ENCODE assay signal across 17 cellular contexts in the genomic region with DNA sequence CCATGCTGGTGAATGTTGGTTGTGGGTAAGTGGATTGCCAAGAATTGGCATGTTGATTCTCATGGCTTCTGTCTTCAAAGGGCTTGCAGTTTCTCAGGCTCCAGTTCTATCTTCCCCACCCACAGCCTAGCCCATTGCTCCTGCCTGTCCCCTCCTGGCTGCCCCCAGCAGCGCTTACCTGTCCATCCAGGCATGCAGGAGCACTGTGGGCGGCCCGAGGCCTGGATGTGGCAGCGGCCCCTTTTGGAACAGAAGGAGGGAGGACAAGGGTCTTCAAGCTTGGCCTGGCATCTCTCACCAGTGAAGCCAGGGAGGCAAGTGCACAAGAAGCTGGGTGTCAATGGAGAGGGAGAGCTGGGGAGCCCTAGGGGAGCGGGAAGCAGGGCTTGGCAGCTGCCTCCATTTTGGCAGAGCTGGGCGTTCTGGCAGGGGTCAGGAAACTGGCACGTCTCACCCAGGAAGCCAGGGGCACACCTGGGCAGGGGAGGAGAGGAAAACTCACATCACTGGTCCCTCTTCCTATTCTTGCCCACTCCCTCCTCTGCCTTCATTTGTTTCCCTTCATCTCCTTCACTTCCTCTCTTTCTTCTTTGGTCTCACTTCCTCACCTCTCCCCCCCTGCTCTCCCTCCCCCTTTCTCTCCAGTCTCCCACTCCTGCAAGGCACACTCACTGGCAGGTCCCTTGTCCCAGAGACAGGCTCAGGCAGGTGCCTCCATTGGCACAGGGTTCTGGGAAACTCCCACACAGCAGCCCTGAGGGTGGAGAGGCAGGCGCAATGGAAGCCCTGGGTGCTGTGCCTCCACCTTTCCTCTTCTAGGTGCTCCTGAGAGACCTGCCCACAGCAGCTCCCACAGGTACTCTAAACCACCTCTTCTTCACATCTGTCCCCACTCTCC. TPM values are rescaled to one million over a fixed set of nuclear protein-coding genes. Genes with fewer than 3 reads are reported as not detected.
A peak's percentile ranks its signal among the peaks of the same experiment; 100 is the strongest.
DNase-seq lines count a peak whose midpoint lies in the region; ATAC-seq and TF ChIP-seq lines count a peak whose summit lies in the region.
"Had no signal": no experiment of that assay in that cellular context is flagged by ENCODE, and none has a peak within 500 bp of the region (broad histone marks: within the 10 kb centered on the region; RNA-seq: fewer than 3 reads in every experiment).

No MANE protein-coding gene starts in this region.

- in situ Hi-C loops in IMR-90 (cut with MboI; ENCODE audit: low sequenced_read_pairs) = no loop called here

- no peaks in the 10 kb centered on the region for H3K36me3 ChIP-seq in IMR-90 (ENCODE audit: control insufficient read depth, insufficient read depth, low read length)
- peaks cover 2% of the 10 kb centered on the region for H3K36me3 ChIP-seq in OCI-LY3 (replicated peaks; ENCODE audit: low read depth, low read length)
- H3K36me3 ChIP-seq in psoas muscle (ENCODE audit: insufficient read depth in 1 of 2, low read depth in 1 of 2) = no peaks in the 10 kb centered on the region
- H3K36me3 ChIP-seq: thoracic aorta had no signal

- H3K18ac ChIP-seq in IMR-90 (ENCODE audit: low read depth, low read length) = no peak overlapping the region

- POLR2A ChIA-PET in IMR-90 (lab: Charles Lee; ENCODE audit: unreplicated experiment) = no interaction called here

- no peak for DNase-seq in IMR-90
- no peak for DNase-seq in psoas muscle
- DNase-seq in anterior cingulate cortex (lab: John Stamatoyannopoulos, UW) = no peak
- DNase-seq: activated CD4-positive, alpha-beta memory T cell treated with anti-CD3 and anti-CD28 coated beads, Interleukin-2, amount 10 ng/mL, durations not matched to agents 7 days and 5 days; C1 segment of cervical spinal cord; DMS53; GM23248; MM.1S; natural killer cell; NCI-H2029 treated with DMSO at 0.1 percent for 48 hours; NCI-H69; SW 1271 had no signal

- H4K5ac ChIP-seq in IMR-90 (ENCODE audit: low read depth, low read length) = no peak overlapping the region

- no peak overlapping the region for H2BK120ac ChIP-seq in IMR-90 (ENCODE audit: low read depth, low read length)

- H3K4me2 ChIP-seq in IMR-90 (ENCODE audit: low read depth, low read length) (no peak overlapping the region), OCI-LY3 (ENCODE audit: low read length) (peak overlapping the region; percentile 82)

- no peak overlapping the region for H3K56ac ChIP-seq in IMR-90 (ENCODE audit: extremely low read depth, insufficient read depth, low read length)

- H2AFZ ChIP-seq in IMR-90 (replicated peaks; ENCODE audit: low read length, poor library complexity) (peak overlapping the region; percentile 21), OCI-LY3 (ENCODE audit: low read depth, low read length) (no peak overlapping the region)
- H2AFZ ChIP-seq: GM23248 had no signal

- H2BK15ac ChIP-seq in IMR-90 (ENCODE audit: low read depth, low read length) = no peak overlapping the region

- no peak overlapping the region for H4K91ac ChIP-seq in IMR-90 (ENCODE audit: insufficient read depth, low read depth, low read length)

- H4K20me1 ChIP-seq in IMR-90 (ENCODE audit: insufficient read depth, low read length) (no peaks in the 10 kb centered on the region), OCI-LY3 (ENCODE audit: insufficient read depth, low read length) (no peaks in the 10 kb centered on the region)

- no peak for TF ChIP-seq RAD21 in IMR-90 (IDR thresholded peaks at IDR 0.05; ENCODE audit: low read length)

- no peaks in the 10 kb centered on the region for H3K9me1 ChIP-seq in IMR-90 (ENCODE audit: insufficient read depth, low read length)

- no peak overlapping the region for H3K9ac ChIP-seq in IMR-90 (ENCODE audit: low read depth, low read length)
- peak overlapping the region; percentile 72 for H3K9ac ChIP-seq in OCI-LY3 (ENCODE audit: low read length)
- H3K9ac ChIP-seq: GM23248 had no signal

- no peak overlapping the region for H2BK20ac ChIP-seq in IMR-90 (ENCODE audit: low read depth, low read length)

- no CpG with 5 or more reads among the region's 8 CpGs for WGBS in IMR-90 (ENCODE audit: extremely low coverage in 2 of 2, insufficient read length in 1 of 2), 2 experiments
- 73 to 84% (median 81%) methylated on average over 7 to 8 of the region's 8 CpGs for WGBS in psoas muscle, 3 donors

- no peak overlapping the region for H3K14ac ChIP-seq in IMR-90 (replicated peaks; ENCODE audit: low read depth, low read length)

- dilution Hi-C loops in IMR-90 (cut with HindIII; ENCODE audit: low sequenced_read_pairs, unreplicated experiment) = no loop called here

- CTCF ChIA-PET in IMR-90 (lab: Yijun Ruan, JAX) = no interaction called here

- intact Hi-C loops in IMR-90 (cut with micrococcal nuclease) (no loop called here), psoas muscle (cut with DNase I) (no loop called here)

- TF ChIP-seq CTCF in IMR-90 (conservative IDR thresholded peaks at IDR 0.05; ENCODE audit: low read depth, low read length) (no peak), OCI-LY3 (IDR thresholded peaks at IDR 0.05; ENCODE audit: low read depth, low read length) (no peak), psoas muscle (IDR thresholded peaks at IDR 0.05) (no peak)

- no peaks in the 10 kb centered on the region for H3K79me2 ChIP-seq in OCI-LY3 (ENCODE audit: low read length)

- no peak for ATAC-seq in IMR-90 (ENCODE audit: low read depth)
- peak; percentile 48 for ATAC-seq in esophagus mucosa
- no peak for ATAC-seq in psoas muscle
- no peak for ATAC-seq in GM21381 (IDR thresholded peaks at IDR 0.05; ENCODE audit: unreplicated experiment)
- no peak for ATAC-seq in GM18858 (IDR thresholded peaks at IDR 0.05; ENCODE audit: unreplicated experiment)
- ATAC-seq: natural killer cell had no signal

- H2AK5ac ChIP-seq in IMR-90 (ENCODE audit: low read depth, low read length) = no peak overlapping the region

- no peaks in the 10 kb centered on the region for H3K9me3 ChIP-seq in IMR-90 (ENCODE audit: control insufficient read depth, insufficient read depth, low read length)
- no peaks in the 10 kb centered on the region for H3K9me3 ChIP-seq in OCI-LY3 (ENCODE audit: insufficient read depth, low read length)
- no peaks in the 10 kb centered on the region for H3K9me3 ChIP-seq in psoas muscle
- H3K9me3 ChIP-seq: thoracic aorta had no signal

- H3K4me1 ChIP-seq in IMR-90 (ENCODE audit: control insufficient read depth, insufficient read depth, low read length) (no peaks in the 10 kb centered on the region), OCI-LY3 (ENCODE audit: low read length) (peaks cover 65% of the 10 kb centered on the region), psoas muscle (no peaks in the 10 kb centered on the region)

- no peak for TF ChIP-seq POLR2A in IMR-90 (IDR thresholded peaks at IDR 0.05; ENCODE audit: low read depth, low read length)

- H3K4me3 ChIP-seq in IMR-90 (ENCODE audit: insufficient read depth, low read depth, low read length) (no peak overlapping the region), OCI-LY3 (ENCODE audit: low read length) (peak overlapping the region; percentile 74), psoas muscle (peak overlapping the region; percentile 53)
- H3K4me3 ChIP-seq: GM23248, thoracic aorta had no signal

- no TSS peak for BruUV-seq in IMR-90 (replicated peaks; lab: Mats Ljungman, UMichigan)

- no peaks in the 10 kb centered on the region for H3K79me1 ChIP-seq in IMR-90 (ENCODE audit: low read depth in 1 of 2, low read length in 2 of 2)

- H3K27me3 ChIP-seq in IMR-90 (ENCODE audit: control insufficient read depth, insufficient read depth, low read length) (peaks cover 40% of the 10 kb centered on the region), OCI-LY3 (ENCODE audit: low read depth, low read length) (no peaks in the 10 kb centered on the region), psoas muscle (ENCODE audit: insufficient read depth in 3 of 3, low read length in 2 of 3) (peaks cover 0 to 4% (median 0%) of the 10 kb centered on the region in 3 donors)

- H2BK5ac ChIP-seq in IMR-90 (ENCODE audit: low read depth, low read length, poor library complexity, severe bottlenecking) = no peak overlapping the region

- H2AK9ac ChIP-seq in IMR-90 (replicated peaks; ENCODE audit: low read depth, low read length, poor library complexity) = no peak overlapping the region

- H3K23ac ChIP-seq in IMR-90 (ENCODE audit: low read depth, low read length) = no peak overlapping the region

- H3K27ac ChIP-seq in IMR-90 (ENCODE audit: insufficient read depth, low read length) (no peak overlapping the region), OCI-LY3 (ENCODE audit: low read length) (peak overlapping the region; percentile 89), psoas muscle (no peak overlapping the region)
- H3K27ac ChIP-seq: GM23248, thoracic aorta had no signal

- H3K4ac ChIP-seq in IMR-90 (ENCODE audit: low read depth, low read length) = no peak overlapping the region

- no peak overlapping the region for H4K8ac ChIP-seq in IMR-90 (ENCODE audit: low read depth in 2 of 2, low read length in 2 of 2)

RNA-seq across cellular contexts. Expression of a gene that starts 1.3 kb away (rescaled TPM):
- total RNA-seq in IMR-90 (2012; rRNA removed) (1.3 and 2.2 TPM in 2 replicates), esophagus mucosa (2.7 TPM), psoas muscle (10 to 100 TPM; 11.3 to 16.6 (median 13.7) TPM)
- polyA plus RNA-seq in IMR-90 (2012; rRNA removed) (0.76 and 0.96 TPM in 2 replicates), psoas muscle (10 to 100 TPM in 2 of 3 donors, 1 to 10 TPM in 1; 9.7 to 19.5 (median 10.4) TPM)
- 0.68 and 1.2 TPM in 2 replicates for polyA plus RNA-seq in IMR-90 (2012; cell fraction: cytosol; rRNA removed)
- polyA plus RNA-seq in IMR-90 (2012; cell fraction: nucleus; rRNA removed; ENCODE audit: low replicate concordance) = 1.7 and 1.8 TPM in 2 replicates

RNA-seq across cellular contexts. Expression of a gene that starts 30.1 kb away (rescaled TPM):
- total RNA-seq in IMR-90 (2012; rRNA removed) (3.0 and 3.9 TPM in 2 replicates), esophagus mucosa (2.2 TPM), psoas muscle (1 to 10 TPM; 1.7 to 5.1 (median 3.5) TPM)
- polyA plus RNA-seq in IMR-90 (2012; rRNA removed) (9.8 and 12.2 TPM in 2 replicates), psoas muscle (1 to 10 TPM; 1.5 to 2.7 (median 2.6) TPM)
- polyA plus RNA-seq in IMR-90 (2012; cell fraction: cytosol; rRNA removed) = 6.9 and 7.5 TPM in 2 replicates
- 6.9 and 8.2 TPM in 2 replicates for polyA plus RNA-seq in IMR-90 (2012; cell fraction: nucleus; rRNA removed; ENCODE audit: low replicate concordance)

RNA-seq across cellular contexts. Expression of a gene that starts 32.6 kb away (rescaled TPM):
- 13.9 and 17.7 TPM in 2 replicates for total RNA-seq in IMR-90 (2012; rRNA removed)
- 56.8 and 58.0 TPM in 2 replicates for polyA plus RNA-seq in IMR-90 (2012; rRNA removed)
- polyA plus RNA-seq in IMR-90 (2012; cell fraction: cytosol; rRNA removed) = 28.8 and 42.1 TPM in 2 replicates
- polyA plus RNA-seq in IMR-90 (2012; cell fraction: nucleus; rRNA removed; ENCODE audit: low replicate concordance) = 262 and 270 TPM in 2 replicates
- 34.7 TPM for total RNA-seq in esophagus mucosa
- total RNA-seq in psoas muscle = 10 to 100 TPM; 36.1 to 46.7 (median 37.5) TPM
- 10 to 100 TPM; 20.4 to 27.4 (median 22.1) TPM for polyA plus RNA-seq in psoas muscle

RNA-seq across cellular contexts. Expression of a gene that starts 38.5 kb away (rescaled TPM):
- total RNA-seq in IMR-90 (2012; rRNA removed) (0.18 and 0.28 TPM in 2 replicates), esophagus mucosa (2.7 TPM), psoas muscle (1 to 10 TPM in 3 of 4 donors, under 1 TPM in 1; 0.85 to 2.0 (median 1.4) TPM)
- polyA plus RNA-seq in IMR-90 (2012; rRNA removed) (4.2 and 4.9 TPM in 2 replicates), psoas muscle (1 to 10 TPM in 1 of 3 donors, under 1 TPM in 2; 0.79 to 1.7 (median 0.91) TPM)
- polyA plus RNA-seq in IMR-90 (2012; cell fraction: cytosol; rRNA removed) = 1.1 and 2.2 TPM in 2 replicates
- 30.4 and 52.1 TPM in 2 replicates for polyA plus RNA-seq in IMR-90 (2012; cell fraction: nucleus; rRNA removed; ENCODE audit: low replicate concordance)

RNA-seq across cellular contexts. Expression of a gene that starts 44.4 kb away (rescaled TPM):
- 18.8 and 28.1 TPM in 2 replicates for total RNA-seq in IMR-90 (2012; rRNA removed)
- 34.1 and 41.4 TPM in 2 replicates for polyA plus RNA-seq in IMR-90 (2012; rRNA removed)
- 33.4 and 41.0 TPM in 2 replicates for polyA plus RNA-seq in IMR-90 (2012; cell fraction: cytosol; rRNA removed)
- polyA plus RNA-seq in IMR-90 (2012; cell fraction: nucleus; rRNA removed; ENCODE audit: low replicate concordance) = 16.1 and 29.7 TPM in 2 replicates
- 30.4 TPM for total RNA-seq in esophagus mucosa
- total RNA-seq in psoas muscle = 10 to 100 TPM; 52.0 to 91.1 (median 57.0) TPM
- 100 to 1,000 TPM; 110 to 122 (median 113) TPM for polyA plus RNA-seq in psoas muscle
